ENCODE assay signal across 20 cellular contexts in genomic region chr4:2339458-2340271, GRCh38.
A peak's percentile ranks its signal among the peaks of the same experiment; 100 is the strongest.
DNase-seq lines count a peak whose midpoint lies in the region; TF ChIP-seq lines count a peak whose summit lies in the region.
"Had no signal": no experiment of that assay in that cellular context is flagged by ENCODE, and none has a peak within 500 bp of the region (broad histone marks: within the 10 kb centered on the region; RNA-seq: fewer than 3 reads in every experiment).

No MANE protein-coding gene starts in this region.

- H3K9me3 ChIP-seq in Peyer's patch (no peaks in the 10 kb centered on the region), sigmoid colon (no peaks in the 10 kb centered on the region), Karpas-422 (ENCODE audit: low read length) (no peaks in the 10 kb centered on the region)
- H3K9me3 ChIP-seq: esophagus muscularis mucosa, thoracic aorta had no signal

- TF ChIP-seq EP300 in sigmoid colon (IDR thresholded peaks at IDR 0.05): no peak

- H3K36me3 ChIP-seq in Peyer's patch (peaks cover 0 to 42% (median 0%) of the 10 kb centered on the region in 3 donors), sigmoid colon (no peaks in the 10 kb centered on the region), Karpas-422 (ENCODE audit: insufficient read depth, low read length) (no peaks in the 10 kb centered on the region)
- H3K36me3 ChIP-seq: brain microvascular endothelial cell, thoracic aorta had no signal

- H3K9ac ChIP-seq in Karpas-422 (ENCODE audit: low read length): no peak overlapping the region
- H3K9ac ChIP-seq: KMS-11 had no signal

- H3K27me3 ChIP-seq in Peyer's patch (no peaks in the 10 kb centered on the region), sigmoid colon (no peaks in the 10 kb centered on the region), Karpas-422 (ENCODE audit: low read length) (no peaks in the 10 kb centered on the region)
- H3K27me3 ChIP-seq: brain microvascular endothelial cell, esophagus muscularis mucosa had no signal

- H3K4me3 ChIP-seq in Peyer's patch (no peak overlapping the region), sigmoid colon (no peak overlapping the region), Karpas-422 (ENCODE audit: low read length) (no peak overlapping the region)
- H3K4me3 ChIP-seq: esophagus muscularis mucosa, SK-N-MC, thoracic aorta had no signal

- peak; percentile 6 for DNase-seq in activated CD4-positive, alpha-beta T cell treated with anti-CD3 and anti-CD28 coated beads for 1 hour
- DNase-seq in activated CD4-positive, alpha-beta T cell treated with anti-CD3 and anti-CD28 coated beads for 48 hours: no peak
- DNase-seq in Peyer's patch (peak in 2 of 3 donors; percentile 6 to 38), islet precursor cell (peak; percentile 50), sigmoid colon (peak; percentile 51), NCI-H2196 treated with DMSO at 0.1 percent for 48 hours (lab: John Stamatoyannopoulos, UW; ENCODE audit: unreplicated experiment) (no peak), NCI-H226 (no peak), Karpas-422 (no peak)
- DNase-seq: activated CD4-positive, alpha-beta T cell treated with anti-CD3 and anti-CD28 coated beads for 4 hours; brain microvascular endothelial cell; GDM1; mesenchymal stem cell; NCI-H1048; NCI-H774; PC-3; T1000 had no signal

- H3K27ac ChIP-seq in Peyer's patch (no peak overlapping the region), sigmoid colon (no peak overlapping the region), Karpas-422 (ENCODE audit: low read length) (no peak overlapping the region)
- H3K27ac ChIP-seq: brain microvascular endothelial cell, esophagus muscularis mucosa, KMS-11, SK-N-MC, thoracic aorta had no signal

- TF ChIP-seq CTCF in Peyer's patch (IDR thresholded peaks at IDR 0.05) (no peak), sigmoid colon (IDR thresholded peaks at IDR 0.05) (no peak)

- no peak for TF ChIP-seq POLR2A in Peyer's patch (IDR thresholded peaks at IDR 0.05)
- no peak for TF ChIP-seq POLR2A in sigmoid colon (IDR thresholded peaks at IDR 0.05)

- 81 to 88% methylated on average over 39 of the region's 39 CpGs for WGBS in sigmoid colon, 2 donors

- H3K4me1 ChIP-seq in Peyer's patch: no peaks in the 10 kb centered on the region
- no peaks in the 10 kb centered on the region for H3K4me1 ChIP-seq in sigmoid colon
- no peaks in the 10 kb centered on the region for H3K4me1 ChIP-seq in Karpas-422 (ENCODE audit: low read length)
- H3K4me1 ChIP-seq: esophagus muscularis mucosa had no signal

- no peaks in the 10 kb centered on the region; the same call in 1 of the 2 replicates for H4K20me1 ChIP-seq in Karpas-422 (ENCODE audit: insufficient read depth, low read depth, low read length)

- no peaks in the 10 kb centered on the region for H3K9me2 ChIP-seq in Karpas-422 (replicated peaks; ENCODE audit: insufficient read depth, low read length)

- H3K79me2 ChIP-seq in Karpas-422 (ENCODE audit: low read length): no peaks in the 10 kb centered on the region

- no peak overlapping the region for H3K4me2 ChIP-seq in Karpas-422 (ENCODE audit: low read depth, low read length, poor library complexity, severe bottlenecking)
- H3K4me2 ChIP-seq: KMS-11 had no signal

- no peak overlapping the region for H2AFZ ChIP-seq in Karpas-422 (ENCODE audit: low read length)

- intact Hi-C loops in sigmoid colon (cut with DNase I): no loop called here

Comparison
In these comparisons a context has a peak if more than half of its experiments do, and no peak if none do; other contexts are left out.
1. DNase-seq: peak in activated CD4-positive, alpha-beta T cell treated with anti-CD3 and anti-CD28 coated beads for 1 hour (single experiment), Peyer's patch (2 of 3), islet precursor cell (single experiment) and sigmoid colon (single experiment); none in activated CD4-positive, alpha-beta T cell treated with anti-CD3 and anti-CD28 coated beads for 48 hours (single experiment), NCI-H2196 treated with DMSO at 0.1 percent for 48 hours (single experiment), NCI-H226 (single experiment) and Karpas-422 (single experiment).